In the genomic region with DNA sequence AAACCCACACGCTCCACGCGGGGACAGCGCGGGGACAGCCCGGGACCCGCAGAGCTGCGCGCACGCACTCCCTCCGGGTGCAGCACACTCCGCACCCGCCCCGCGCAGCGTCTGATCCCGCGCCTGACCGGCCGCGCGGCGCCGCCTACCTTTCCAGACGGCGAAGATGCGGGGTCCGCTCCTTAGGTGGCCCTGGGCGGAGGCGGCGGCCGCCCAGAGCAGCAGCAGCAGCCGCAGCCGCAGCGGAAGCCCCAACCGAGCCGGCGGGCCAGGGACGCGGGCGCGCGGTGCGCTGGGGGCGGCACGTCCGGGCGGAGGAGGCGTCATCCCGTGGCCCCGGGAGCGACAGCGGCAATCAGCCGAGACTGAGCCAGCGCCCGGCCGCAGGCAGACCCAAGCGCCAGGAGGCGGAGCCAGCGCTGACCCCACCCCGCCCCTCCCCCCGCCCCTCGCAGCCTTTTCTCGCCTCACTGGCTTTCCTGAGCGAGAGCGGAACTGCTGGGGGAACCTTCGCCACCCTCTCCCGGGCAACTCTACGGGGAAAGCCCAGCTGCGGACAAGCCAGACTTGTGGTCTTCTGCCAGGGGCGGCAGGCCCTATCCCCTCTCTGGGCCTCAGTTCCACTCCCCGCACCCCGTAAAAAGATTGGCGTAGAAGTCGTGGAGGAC, we compare ENCODE assay signal across 8 cellular contexts. TPM values are rescaled to one million over a fixed set of nuclear protein-coding genes. Genes with fewer than 3 reads are reported as not detected.
A peak's percentile ranks its signal among the peaks of the same experiment; 100 is the strongest.
DNase-seq lines count a peak whose midpoint lies in the region; ATAC-seq and TF ChIP-seq lines count a peak whose summit lies in the region.

SEMA7A (minus strand) TSS at position 367 of the 668 bp plus-strand sequence; CDS start at position 327, 40 bp downstream.

- DNase-seq in SIG-M5 treated with dmso at 0.1 percent for 504 hours (lab: John Stamatoyannopoulos, UW; ENCODE audit: unreplicated experiment) = peak; percentile 82
- DNase-seq in SIG-M5 (lab: John Stamatoyannopoulos, UW) = no peak
- DNase-seq in NCI-H510A treated with DMSO at 0.1 percent for 48 hours (lab: John Stamatoyannopoulos, UW) = peak; percentile 56
- peak; percentile 64 to 74 for DNase-seq in activated CD4-positive, alpha-beta T cell treated with anti-CD3 and anti-CD28 coated beads, Interleukin-2, amount 50 U/mL, for 4 hours
- DNase-seq in dorsolateral prefrontal cortex = peak; percentile 77 to 93 (median 86)
- peak; percentile 77 to 90 (median 86) for DNase-seq in right lobe of liver
- DNase-seq in stimulated activated CD4-positive, alpha-beta T cell treated with anti-CD3 and anti-CD28 coated beads, Interleukin-4, amount 100 ng/mL, for 4 hours = peak; percentile 83

- intact Hi-C loops in dorsolateral prefrontal cortex (cut with DNase I) = loop anchor here in 1 of 2 donors (10.0 kb wide), 1 partner anchor 111 kb away; the partner anchor contains the start of gene ARID3B
- intact Hi-C loops in right lobe of liver (cut with DNase I) = no loop called here

- no peaks in the 10 kb centered on the region for H3K36me3 ChIP-seq in right lobe of liver

- no peaks in the 10 kb centered on the region for H3K9me3 ChIP-seq in right lobe of liver

- H3K27me3 ChIP-seq in dorsolateral prefrontal cortex = no peaks in the 10 kb centered on the region
- peaks cover 0 to 5% of the 10 kb centered on the region in 2 donors for H3K27me3 ChIP-seq in right lobe of liver

- peak within 1 kb of the TSS; percentile 78 to 100 (median 95) for H3K27ac ChIP-seq in dorsolateral prefrontal cortex
- H3K27ac ChIP-seq in right lobe of liver = peak within 1 kb of the TSS in 1 of 3 donors; percentile 16

- TF ChIP-seq POLR2A in right lobe of liver (IDR thresholded peaks at IDR 0.05) = peak; percentile 89

- H3K4me3 ChIP-seq in dorsolateral prefrontal cortex (peak within 1 kb of the TSS; percentile 68 to 98 (median 88)), right lobe of liver (peak within 1 kb of the TSS; percentile 60 to 79 (median 74))

- WGBS in right lobe of liver (ENCODE audit: insufficient coverage, low coverage, low lambda C conversion rate, missing lambda C conversion rate) = 19% methylated on average over 8 of the region's 75 CpGs

- peaks cover 0 to 11% (median 0%) of the 10 kb centered on the region in 4 donors for H3K4me1 ChIP-seq in right lobe of liver

- ATAC-seq in HG02981 (IDR thresholded peaks at IDR 0.05; ENCODE audit: unreplicated experiment) (peak; percentile 69), right lobe of liver (peak; percentile 86 to 93 (median 88))

- peak in 33 of 56 donors; percentile 7 to 68 (median 24) for TF ChIP-seq CTCF in dorsolateral prefrontal cortex (IDR thresholded peaks at IDR 0.05 in 54 of 56, conservative IDR thresholded peaks at IDR 0.05 in 2 of 56; ENCODE audit: low read depth in 1 of 56, partially characterized antibody in 56 of 56)
- no peak for TF ChIP-seq CTCF in right lobe of liver (IDR thresholded peaks at IDR 0.05)

RNA-seq across cellular contexts. Expression of gene SEMA7A, which starts in this region (rescaled TPM):
- total RNA-seq in dorsolateral prefrontal cortex (100 to 1,000 TPM in 2 of 120 experiments, 10 to 100 TPM in 118; 34.1 to 116 (median 63.6) TPM), right lobe of liver (1 to 10 TPM in 3 of 6 experiments, under 1 TPM in 3; 0.42 to 2.4 (median 1.1) TPM)

Comparison
In these comparisons a context has a peak if more than half of its experiments do, and no peak if none do; other contexts are left out.
1. RNA of gene SEMA7A (total RNA-seq): 34.1 to 116 TPM in dorsolateral prefrontal cortex; 0.42 to 2.4 TPM in right lobe of liver; every median in the first group is over 10 times any median in the second.
2. CTCF ChIP-seq: peak in dorsolateral prefrontal cortex (33 of 56); none in right lobe of liver (0 of 4).